In the genomic region with DNA sequence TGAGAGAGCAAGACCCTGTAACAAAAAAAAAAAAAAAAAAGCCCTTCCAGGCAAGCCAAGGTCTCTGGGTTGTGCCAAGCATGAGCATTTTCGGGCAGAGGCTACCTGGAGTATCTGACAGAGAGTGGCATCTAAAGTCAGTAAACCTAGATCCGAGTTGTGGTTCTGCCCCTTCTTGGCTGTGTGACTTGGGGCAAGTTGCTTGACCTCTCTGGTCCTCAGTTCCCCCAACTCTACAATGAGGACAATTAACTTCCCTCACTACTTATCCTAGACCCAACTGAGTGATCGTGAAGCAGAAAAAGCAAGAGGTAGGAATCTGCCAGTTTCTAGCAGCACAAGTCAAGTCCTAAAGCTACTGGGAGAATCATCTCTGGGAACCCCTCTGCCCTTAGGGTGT, we compare ENCODE assay signal across 27 cellular contexts. TPM values are rescaled to one million over a fixed set of nuclear protein-coding genes. Genes with fewer than 3 reads are reported as not detected.
A peak's percentile ranks its signal among the peaks of the same experiment; 100 is the strongest.
DNase-seq lines count a peak whose midpoint lies in the region; ATAC-seq, FAIRE-seq and TF ChIP-seq lines count a peak whose summit lies in the region.
"Had no signal": no experiment of that assay in that cellular context is flagged by ENCODE, and none has a peak within 500 bp of the region (broad histone marks: within the 10 kb centered on the region; RNA-seq: fewer than 3 reads in every experiment).

No MANE protein-coding gene starts in this region.

- H3K27ac ChIP-seq in HepG2 (ENCODE audit: extremely low read length, insufficient read depth, low read length) (no peak overlapping the region), right lobe of liver (no peak overlapping the region), IMR-90 (ENCODE audit: insufficient read depth, low read length) (no peak overlapping the region), H1 (ENCODE audit: low read depth, low read length) (no peak overlapping the region), sigmoid colon (no peak overlapping the region), testis (no peak overlapping the region)
- H3K27ac ChIP-seq: 22Rv1, BLaER1 had no signal

- no peak overlapping the region for H2BK120ac ChIP-seq in IMR-90 (ENCODE audit: low read depth, low read length)
- no peak overlapping the region for H2BK120ac ChIP-seq in H1 (replicated peaks; ENCODE audit: low read depth, low read length)

- WGBS in HepG2 (ENCODE audit: low lambda C conversion rate), result 95% methylated on average over 3 of the region's 3 CpGs
- 93% methylated on average over 2 of the region's 3 CpGs for WGBS in right lobe of liver (ENCODE audit: insufficient coverage, low coverage, low lambda C conversion rate, missing lambda C conversion rate)
- WGBS in IMR-90 (ENCODE audit: extremely low coverage in 2 of 2, insufficient read length in 1 of 2), 2 experiments, result 60% methylated on average over 1 of the region's 3 CpGs; no CpG with 5 or more reads in 1 of the 2 experiments
- WGBS in H1 (ENCODE audit: extremely low coverage in 1 of 2, insufficient coverage in 1 of 2, insufficient read length in 1 of 2, insufficient replicate concordance in 2 of 2, low coverage in 1 of 2, low lambda C conversion rate in 2 of 2, missing lambda C conversion rate in 1 of 2), 2 experiments, result 93% methylated on average over 3 of the region's 3 CpGs; no CpG with 5 or more reads in 1 of the 2 experiments
- 94 to 98% methylated on average over 3 of the region's 3 CpGs for WGBS in sigmoid colon, 2 donors
- WGBS in testis, 2 donors, result 93 to 97% methylated on average over 3 of the region's 3 CpGs

- H3K4ac ChIP-seq in IMR-90 (ENCODE audit: low read depth, low read length), result no peak overlapping the region
- no peak overlapping the region for H3K4ac ChIP-seq in H1 (replicated peaks; ENCODE audit: insufficient read length, low read depth, low read length)

- H2BK5ac ChIP-seq in IMR-90 (ENCODE audit: low read depth, low read length, poor library complexity, severe bottlenecking), result no peak overlapping the region
- no peak overlapping the region for H2BK5ac ChIP-seq in H1 (ENCODE audit: low read depth, low read length)

- POLR2A ChIA-PET in HepG2 (lab: Yijun Ruan, JAX), result no interaction called here
- POLR2A ChIA-PET in IMR-90 (lab: Charles Lee; ENCODE audit: unreplicated experiment), result interaction anchor here (0.5 kb wide), 1 partner anchor 105 kb away, joined by 4 read pairs; no protein-coding TSS in a partner anchor
- POLR2A ChIA-PET in H1 (lab: Charles Lee; ENCODE audit: partially characterized antibody), result interaction anchor here (0.6 to 0.7 kb wide), 2 partner anchors 210 to 275 kb away, joined by 3 to 4 read pairs; no protein-coding TSS in a partner anchor

- no peak for TF ChIP-seq CTCF in HepG2 (CRISPR knock-in tag; IDR thresholded peaks at IDR 0.05)
- no peak for TF ChIP-seq CTCF in right lobe of liver (IDR thresholded peaks at IDR 0.05)
- TF ChIP-seq CTCF in IMR-90 (conservative IDR thresholded peaks at IDR 0.05; ENCODE audit: low read depth, low read length), result no peak
- no peak for TF ChIP-seq CTCF in H1 (IDR thresholded peaks at IDR 0.05; ENCODE audit: control extremely low read depth in 1 of 3, insufficient read depth in 1 of 3, low read depth in 1 of 3, low read length in 3 of 3)
- TF ChIP-seq CTCF in sigmoid colon (IDR thresholded peaks at IDR 0.05), result no peak
- TF ChIP-seq CTCF in testis (IDR thresholded peaks at IDR 0.05), result no peak

- H3K79me1 ChIP-seq in IMR-90 (ENCODE audit: low read depth in 1 of 2, low read length in 2 of 2) (no peaks in the 10 kb centered on the region), H1 (ENCODE audit: low read depth, low read length) (no peaks in the 10 kb centered on the region)

- H4K5ac ChIP-seq in IMR-90 (ENCODE audit: low read depth, low read length), result no peak overlapping the region
- H4K5ac ChIP-seq in H1 (ENCODE audit: insufficient read length, low read depth, low read length), result no peak overlapping the region

- H3K14ac ChIP-seq in IMR-90 (replicated peaks; ENCODE audit: low read depth, low read length) (no peak overlapping the region), H1 (ENCODE audit: insufficient read length) (no peak overlapping the region)

- peak overlapping the region; percentile 61 for H2AK9ac ChIP-seq in IMR-90 (replicated peaks; ENCODE audit: low read depth, low read length, poor library complexity)

- CTCF ChIA-PET in HepG2 (lab: Yijun Ruan, JAX; ENCODE audit: low intra/inter-chr PET ratio, low total read pairs) (no interaction called here), IMR-90 (lab: Yijun Ruan, JAX) (no interaction called here), H1 (lab: Charles Lee; ENCODE audit: partially characterized antibody) (no interaction called here)

- H3K23ac ChIP-seq in IMR-90 (ENCODE audit: low read depth, low read length), result no peak overlapping the region
- H3K23ac ChIP-seq in H1 (ENCODE audit: insufficient read length), result no peak overlapping the region

- no peak overlapping the region for H2BK20ac ChIP-seq in IMR-90 (ENCODE audit: low read depth, low read length)
- H2BK20ac ChIP-seq in H1 (ENCODE audit: low read length), result 0 out of 2 replicates have a peak overlapping the region, but pooled peaks have one; percentile 34

- no peak overlapping the region for H2AK5ac ChIP-seq in IMR-90 (ENCODE audit: low read depth, low read length)
- no peak overlapping the region for H2AK5ac ChIP-seq in H1 (ENCODE audit: low read depth, low read length)

- no peak overlapping the region for H3K4me3 ChIP-seq in HepG2 (replicated peaks in 1 of 3; ENCODE audit: insufficient read depth in 1 of 3, low read depth in 2 of 3, low read length in 3 of 3)
- no peak overlapping the region for H3K4me3 ChIP-seq in right lobe of liver
- H3K4me3 ChIP-seq in IMR-90 (ENCODE audit: insufficient read depth, low read depth, low read length), result no peak overlapping the region
- H3K4me3 ChIP-seq in H1 (ENCODE audit: extremely low read depth in 1 of 4, insufficient read depth in 2 of 4, low read depth in 3 of 4, low read length in 4 of 4), result no peak overlapping the region
- H3K4me3 ChIP-seq in sigmoid colon, result no peak overlapping the region
- no peak overlapping the region for H3K4me3 ChIP-seq in testis
- H3K4me3 ChIP-seq: BLaER1, GM12878 had no signal

- in situ Hi-C loops in HepG2 (cut with HindIII; ENCODE audit: extremely low pct_ligation_motif_present, low pct_unique_long_range_greater_than_20kb) (no loop called here), IMR-90 (cut with MboI; ENCODE audit: low sequenced_read_pairs) (no loop called here)

- no peak for FAIRE-seq in HepG2 (lab: Jason Lieb, UNC)
- FAIRE-seq in H1 (lab: Jason Lieb, UNC), result no peak
- FAIRE-seq: GM12878, GM12892, GM18507 had no signal

- H4K8ac ChIP-seq in IMR-90 (ENCODE audit: low read depth in 2 of 2, low read length in 2 of 2) (no peak overlapping the region), H1 (ENCODE audit: extremely low read depth, insufficient read depth, low read length) (no peak overlapping the region)

- H3K27me3 ChIP-seq in HepG2 (ENCODE audit: control insufficient read depth in 1 of 2, insufficient read depth in 2 of 2, low read length in 2 of 2) (no peaks in the 10 kb centered on the region), right lobe of liver (no peaks in the 10 kb centered on the region), IMR-90 (ENCODE audit: control insufficient read depth, insufficient read depth, low read length) (peaks cover 2% of the 10 kb centered on the region; the same call in 1 of the 2 replicates), H1 (replicated peaks in 1 of 4; ENCODE audit: control insufficient read depth in 3 of 4, extremely low read depth in 1 of 4, insufficient read depth in 3 of 4, low read length in 3 of 4) (no peaks in the 10 kb centered on the region), sigmoid colon (no peaks in the 10 kb centered on the region), testis (no peaks in the 10 kb centered on the region)
- H3K27me3 ChIP-seq: BE2C, BLaER1 had no signal

- DNase-seq in HepG2 (ENCODE audit: low spot score) (no peak), right lobe of liver (no peak), IMR-90 (no peak), H1 (ENCODE audit: low read depth in 1 of 2, low spot score in 2 of 2) (no peak), sigmoid colon (peak; percentile 4), cerebellum (ENCODE audit: low spot score) (no peak), testis (no peak)
- DNase-seq: ACHN; BE2C; C1 segment of cervical spinal cord; CD4-positive, alpha-beta memory T cell; CD4-positive, CD25-positive, alpha-beta regulatory T cell; CD8-positive, alpha-beta memory T cell; COR-L47; DMS 273 treated with DMSO at 0.1 percent for 48 hours; DMS153; DMS53; DMS79; DND-41; EL; GDM1 had no signal

- no peaks in the 10 kb centered on the region for H3K9me1 ChIP-seq in IMR-90 (ENCODE audit: insufficient read depth, low read length)

- H3K4me1 ChIP-seq in HepG2 (ENCODE audit: insufficient read depth, low read length), result no peaks in the 10 kb centered on the region
- no peaks in the 10 kb centered on the region for H3K4me1 ChIP-seq in right lobe of liver
- no peaks in the 10 kb centered on the region for H3K4me1 ChIP-seq in IMR-90 (ENCODE audit: control insufficient read depth, insufficient read depth, low read length)
- H3K4me1 ChIP-seq in H1 (replicated peaks in 1 of 4; ENCODE audit: control insufficient read depth in 3 of 4, insufficient read depth in 4 of 4, low read length in 3 of 4), result peaks cover 0 to 11% (median 5%) of the 10 kb centered on the region in 4 experiments; a peak in 4 of 7 replicates
- H3K4me1 ChIP-seq in sigmoid colon, result no peaks in the 10 kb centered on the region
- H3K4me1 ChIP-seq in testis, result no peaks in the 10 kb centered on the region

- H3K9ac ChIP-seq in HepG2 (ENCODE audit: insufficient read depth, low read depth, low read length) (no peak overlapping the region), IMR-90 (ENCODE audit: low read depth, low read length) (no peak overlapping the region), H1 (replicated peaks in 1 of 4; ENCODE audit: extremely low read depth in 1 of 4, low read depth in 3 of 4, low read length in 3 of 4) (no peak overlapping the region)
- H3K9ac ChIP-seq: BLaER1 had no signal

- no peak overlapping the region for H3K4me2 ChIP-seq in HepG2 (ENCODE audit: low read depth, low read length)
- no peak overlapping the region for H3K4me2 ChIP-seq in IMR-90 (ENCODE audit: low read depth, low read length)
- H3K4me2 ChIP-seq in H1 (ENCODE audit: insufficient read depth in 1 of 2, low read depth in 2 of 2, low read length in 2 of 2), result no peak overlapping the region
- H3K4me2 ChIP-seq: BLaER1 had no signal

- H2AFZ ChIP-seq in HepG2 (ENCODE audit: low read length), result no peak overlapping the region
- no peak overlapping the region for H2AFZ ChIP-seq in IMR-90 (replicated peaks; ENCODE audit: low read length, poor library complexity)
- no peak overlapping the region for H2AFZ ChIP-seq in H1 (ENCODE audit: low read length)

- BruUV-seq in HepG2 (replicated peaks; lab: Mats Ljungman, UMichigan) (no TSS peak), IMR-90 (replicated peaks; lab: Mats Ljungman, UMichigan) (no TSS peak)

- H4K20me1 ChIP-seq in HepG2 (ENCODE audit: insufficient read depth, low read length), result no peaks in the 10 kb centered on the region
- no peaks in the 10 kb centered on the region for H4K20me1 ChIP-seq in IMR-90 (ENCODE audit: insufficient read depth, low read length)
- no peaks in the 10 kb centered on the region for H4K20me1 ChIP-seq in H1 (replicated peaks in 1 of 2; ENCODE audit: control insufficient read depth in 1 of 2, insufficient read depth in 2 of 2, low read length in 2 of 2)
- H4K20me1 ChIP-seq: BLaER1 had no signal

- H4K91ac ChIP-seq in IMR-90 (ENCODE audit: insufficient read depth, low read depth, low read length) (no peak overlapping the region), H1 (replicated peaks; ENCODE audit: insufficient read length, low read length) (no peak overlapping the region)

- H3K79me2 ChIP-seq in HepG2 (ENCODE audit: insufficient read depth, low read length) (no peaks in the 10 kb centered on the region), H1 (ENCODE audit: control insufficient read depth in 1 of 2, insufficient read depth in 2 of 2, low read length in 2 of 2) (no peaks in the 10 kb centered on the region)

- H3K56ac ChIP-seq in IMR-90 (ENCODE audit: extremely low read depth, insufficient read depth, low read length), result no peak overlapping the region
- no peak overlapping the region for H3K56ac ChIP-seq in H1 (replicated peaks; ENCODE audit: insufficient read length, low read depth, low read length)

- H2BK15ac ChIP-seq in IMR-90 (ENCODE audit: low read depth, low read length) (no peak overlapping the region), H1 (ENCODE audit: low read length) (no peak overlapping the region)

- TF ChIP-seq POLR2A in HepG2 (IDR thresholded peaks at IDR 0.05; ENCODE audit: insufficient read depth in 1 of 2, low read depth in 2 of 2, low read length in 2 of 2), result no peak
- no peak for TF ChIP-seq POLR2A in right lobe of liver (IDR thresholded peaks at IDR 0.05)
- TF ChIP-seq POLR2A in IMR-90 (IDR thresholded peaks at IDR 0.05; ENCODE audit: low read depth, low read length), result no peak
- no peak for TF ChIP-seq POLR2A in H1 (IDR thresholded peaks at IDR 0.05; ENCODE audit: control extremely low read depth in 1 of 2, low read depth in 2 of 2, low read length in 2 of 2)
- no peak for TF ChIP-seq POLR2A in sigmoid colon (IDR thresholded peaks at IDR 0.05)
- TF ChIP-seq POLR2A in testis (IDR thresholded peaks at IDR 0.05), result no peak

- no peaks in the 10 kb centered on the region for H3K9me3 ChIP-seq in HepG2 (ENCODE audit: low read length)
- no peaks in the 10 kb centered on the region for H3K9me3 ChIP-seq in right lobe of liver
- no peaks in the 10 kb centered on the region for H3K9me3 ChIP-seq in IMR-90 (ENCODE audit: control insufficient read depth, insufficient read depth, low read length)
- H3K9me3 ChIP-seq in H1 (ENCODE audit: insufficient read depth in 2 of 2, low read depth in 1 of 2, low read length in 1 of 2), result no peaks in the 10 kb centered on the region
- no peaks in the 10 kb centered on the region for H3K9me3 ChIP-seq in sigmoid colon
- H3K9me3 ChIP-seq in testis, result no peaks in the 10 kb centered on the region
- H3K9me3 ChIP-seq: BE2C, BLaER1 had no signal

- no peak for TF ChIP-seq RAD21 in HepG2 (CRISPR knock-in tag; IDR thresholded peaks at IDR 0.05)
- TF ChIP-seq RAD21 in IMR-90 (IDR thresholded peaks at IDR 0.05; ENCODE audit: low read length), result no peak
- no peak for TF ChIP-seq RAD21 in H1 (IDR thresholded peaks at IDR 0.05 in 1 of 2, conservative IDR thresholded peaks at IDR 0.05 in 1 of 2; ENCODE audit: low read depth in 2 of 2, low read length in 2 of 2)

- dilution Hi-C loops in IMR-90 (cut with HindIII; ENCODE audit: low sequenced_read_pairs, unreplicated experiment), result no loop called here

- TF ChIP-seq EP300 in HepG2 (IDR thresholded peaks at IDR 0.05; ENCODE audit: low read depth in 2 of 2, low read length in 2 of 2) (no peak), HepG2 (CRISPR knock-in tag; IDR thresholded peaks at IDR 0.05; ENCODE audit: borderline replicate concordance) (no peak), H1 (IDR thresholded peaks at IDR 0.05; ENCODE audit: borderline replicate concordance in 1 of 2, low read depth in 2 of 2, low read length in 2 of 2) (no peak), sigmoid colon (IDR thresholded peaks at IDR 0.05) (no peak)

- H3K36me3 ChIP-seq in HepG2 (replicated peaks in 1 of 2; ENCODE audit: control insufficient read depth in 1 of 2, insufficient read depth in 2 of 2, low read length in 2 of 2) (peaks cover 26 to 68% of the 10 kb centered on the region in 2 experiments), right lobe of liver (peaks cover 0 to 63% (median 20%) of the 10 kb centered on the region in 4 donors), IMR-90 (ENCODE audit: control insufficient read depth, insufficient read depth, low read length) (no peaks in the 10 kb centered on the region), H1 (ENCODE audit: control insufficient read depth in 2 of 4, insufficient read depth in 4 of 4, low read length in 3 of 4) (no peaks in the 10 kb centered on the region), sigmoid colon (peaks cover 0 to 20% (median 0%) of the 10 kb centered on the region in 4 donors), testis (ENCODE audit: low read depth, missing control alignments) (no peaks in the 10 kb centered on the region)
- H3K36me3 ChIP-seq: BE2C had no signal

- H3K23me2 ChIP-seq in H1 (ENCODE audit: low read depth, low read length), result no peaks in the 10 kb centered on the region

- H3K18ac ChIP-seq in IMR-90 (ENCODE audit: low read depth, low read length), result no peak overlapping the region
- H3K18ac ChIP-seq in H1 (ENCODE audit: extremely low read depth, low read length), result no peak overlapping the region

- no peak for ATAC-seq in HepG2
- no peak for ATAC-seq in right lobe of liver
- ATAC-seq in IMR-90 (ENCODE audit: low read depth), result no peak
- ATAC-seq in GM21423 (IDR thresholded peaks at IDR 0.05; ENCODE audit: unreplicated experiment), result no peak
- ATAC-seq: GM12878 had no signal

- intact Hi-C loops in HepG2 (cut with micrococcal nuclease; ENCODE audit: unreplicated experiment), result no loop called here
- intact Hi-C loops in right lobe of liver (cut with DNase I), result no loop called here
- intact Hi-C loops in IMR-90 (cut with micrococcal nuclease), result no loop called here
- intact Hi-C loops in sigmoid colon (cut with DNase I), result no loop called here
- intact Hi-C loops in testis (cut with DNase I; ENCODE audit: low total_unique reads), result no loop called here

- H2BK12ac ChIP-seq in H1 (ENCODE audit: low read depth, low read length), result no peak overlapping the region

RNA-seq across cellular contexts. Expression of gene TMEM186, which starts 34.4 kb away (rescaled TPM):
- total RNA-seq in HepG2 (2016; rRNA removed; fragmentation: Illumina TruSeq; extraction: Trizol) (19.2 and 19.3 TPM in 2 replicates), right lobe of liver (1 to 10 TPM; 5.0 to 9.4 (median 6.9) TPM), IMR-90 (2012; rRNA removed) (5.7 and 5.8 TPM in 2 replicates), sigmoid colon (10 to 100 TPM in 2 of 4 donors, 1 to 10 TPM in 2; 1.9 to 13.3 (median 8.7) TPM), cerebellum (5.5 TPM), testis (10 to 100 TPM; 11.6 to 14.3 TPM)
- total RNA-seq in HepG2 (2016; cell fraction: cytosol; rRNA removed; fragmentation: Illumina TruSeq; extraction: Trizol; ENCODE audit: low read depth), result 4.9 and 5.3 TPM in 2 replicates
- total RNA-seq in HepG2 (2016; cell fraction: insoluble cytoplasmic fraction; rRNA removed; fragmentation: Illumina TruSeq; extraction: Trizol), result 18.1 and 21.2 TPM in 2 replicates
- 9.4 TPM in 2 replicates for total RNA-seq in HepG2 (2016; cell fraction: membrane; rRNA removed; fragmentation: Illumina TruSeq; extraction: Trizol)
- total RNA-seq in HepG2 (2016; cell fraction: nucleus; rRNA removed; fragmentation: Illumina TruSeq; extraction: Trizol), result 10.8 and 14.1 TPM in 2 replicates
- polyA plus RNA-seq in HepG2 (2011; rRNA removed) (16.2 and 16.6 TPM in 2 replicates), IMR-90 (2012; rRNA removed) (6.0 and 6.8 TPM in 2 replicates), H1 (2011; rRNA removed) (10.5 and 13.1 TPM in 2 replicates), sigmoid colon (10 to 100 TPM in 1 of 3 donors, 1 to 10 TPM in 2; 9.0 to 13.9 (median 9.9) TPM), testis (ENCODE audit: insufficient read depth, low read depth, low replicate concordance) (15.5 TPM)
- polyA plus RNA-seq in HepG2 (2011; cell fraction: cytosol; rRNA removed), result 17.9 and 19.7 TPM in 2 replicates
- 7.4 and 11.7 TPM in 2 replicates for polyA plus RNA-seq in HepG2 (2011; cell fraction: nucleus; rRNA removed)
- 19.9 and 20.0 TPM in 2 replicates for polyA plus RNA-seq in HepG2 (2012)
- polyA plus RNA-seq in HepG2 (2016; cell fraction: cytosol; fragmentation: Illumina TruSeq; extraction: Trizol; ENCODE audit: low read depth), result 4.0 and 4.6 TPM in 2 replicates
- polyA plus RNA-seq in HepG2 (2016; cell fraction: insoluble cytoplasmic fraction; fragmentation: Illumina TruSeq; extraction: Trizol; ENCODE audit: low read depth), result 23.9 and 26.4 TPM in 2 replicates
- 8.6 and 8.7 TPM in 2 replicates for polyA plus RNA-seq in HepG2 (2016; cell fraction: membrane; fragmentation: Illumina TruSeq; extraction: Trizol; ENCODE audit: low read depth)
- polyA plus RNA-seq in HepG2 (2016; cell fraction: nucleus; fragmentation: Illumina TruSeq; extraction: Trizol; ENCODE audit: insufficient read depth, low read depth), result 25.3 and 26.3 TPM in 2 replicates
- 14.0 and 14.7 TPM in 2 replicates for polyA minus RNA-seq in HepG2 (2011; rRNA and poly(A)+ RNA removed; ENCODE audit: low replicate concordance)
- polyA minus RNA-seq in HepG2 (2011; cell fraction: cytosol; rRNA and poly(A)+ RNA removed), result 4.7 and 5.1 TPM in 2 replicates
- 5.2 and 6.5 TPM in 2 replicates for polyA minus RNA-seq in HepG2 (2011; cell fraction: nucleus; rRNA and poly(A)+ RNA removed)
- 7.1 and 10.8 TPM in 2 replicates for polyA plus RNA-seq in IMR-90 (2012; cell fraction: cytosol; rRNA removed)
- 4.1 and 5.4 TPM in 2 replicates for polyA plus RNA-seq in IMR-90 (2012; cell fraction: nucleus; rRNA removed; ENCODE audit: low replicate concordance)
- 13.1 and 14.3 TPM in 2 replicates for total RNA-seq in H1 (2021; fragmentation: NEBNext Ultra II Directional; extraction: Animal tissue kit (Norgen Biotek cat#: 25700))
- 14.6 TPM for polyA plus RNA-seq in H1 (2011; cell fraction: cytosol; rRNA removed)
- 9.6 TPM for polyA plus RNA-seq in H1 (2011; cell fraction: nucleus; rRNA removed)
- 17.3 to 18.4 TPM (median 17.8 TPM) in 4 replicates for polyA plus RNA-seq in H1 (2012, experiment 1 of 2)
- polyA plus RNA-seq in H1 (2012, experiment 2 of 2), result 6.8 TPM
- 9.0 TPM for polyA plus RNA-seq in H1 (2013, experiment 1 of 2)
- polyA plus RNA-seq in H1 (2013, experiment 2 of 2), result 9.3 TPM
- 14.3 and 15.0 TPM in 2 replicates for polyA minus RNA-seq in H1 (2011; rRNA and poly(A)+ RNA removed)
- 6.2 TPM for polyA minus RNA-seq in H1 (2011; cell fraction: cytosol; rRNA and poly(A)+ RNA removed)
- 7.2 TPM for polyA minus RNA-seq in H1 (2011; cell fraction: nucleus; rRNA and poly(A)+ RNA removed)

RNA-seq across cellular contexts. Expression of gene PMM2, which starts 34.6 kb away (rescaled TPM):
- total RNA-seq in HepG2 (2016; rRNA removed; fragmentation: Illumina TruSeq; extraction: Trizol), result 93.7 and 100 TPM in 2 replicates
- 13.5 and 14.5 TPM in 2 replicates for total RNA-seq in HepG2 (2016; cell fraction: cytosol; rRNA removed; fragmentation: Illumina TruSeq; extraction: Trizol; ENCODE audit: low read depth)
- 86.4 and 94.6 TPM in 2 replicates for total RNA-seq in HepG2 (2016; cell fraction: insoluble cytoplasmic fraction; rRNA removed; fragmentation: Illumina TruSeq; extraction: Trizol)
- total RNA-seq in HepG2 (2016; cell fraction: membrane; rRNA removed; fragmentation: Illumina TruSeq; extraction: Trizol), result 34.1 and 38.1 TPM in 2 replicates
- total RNA-seq in HepG2 (2016; cell fraction: nucleus; rRNA removed; fragmentation: Illumina TruSeq; extraction: Trizol), result 95.2 and 107 TPM in 2 replicates
- polyA plus RNA-seq in HepG2 (2011; rRNA removed), result 50.5 and 52.2 TPM in 2 replicates
- polyA plus RNA-seq in HepG2 (2011; cell fraction: cytosol; rRNA removed), result 38.6 and 40.1 TPM in 2 replicates
- polyA plus RNA-seq in HepG2 (2011; cell fraction: nucleus; rRNA removed), result 58.3 and 59.2 TPM in 2 replicates
- 46.5 and 55.2 TPM in 2 replicates for polyA plus RNA-seq in HepG2 (2012)
- polyA plus RNA-seq in HepG2 (2016; cell fraction: cytosol; fragmentation: Illumina TruSeq; extraction: Trizol; ENCODE audit: low read depth), result 9.4 and 10.2 TPM in 2 replicates
- polyA plus RNA-seq in HepG2 (2016; cell fraction: insoluble cytoplasmic fraction; fragmentation: Illumina TruSeq; extraction: Trizol; ENCODE audit: low read depth), result 85.4 and 97.6 TPM in 2 replicates
- polyA plus RNA-seq in HepG2 (2016; cell fraction: membrane; fragmentation: Illumina TruSeq; extraction: Trizol; ENCODE audit: low read depth), result 26.6 and 29.3 TPM in 2 replicates
- 91.3 and 91.5 TPM in 2 replicates for polyA plus RNA-seq in HepG2 (2016; cell fraction: nucleus; fragmentation: Illumina TruSeq; extraction: Trizol; ENCODE audit: insufficient read depth, low read depth)
- polyA minus RNA-seq in HepG2 (2011; rRNA and poly(A)+ RNA removed; ENCODE audit: low replicate concordance), result 21.7 and 40.5 TPM in 2 replicates
- polyA minus RNA-seq in HepG2 (2011; cell fraction: cytosol; rRNA and poly(A)+ RNA removed), result 18.1 and 22.2 TPM in 2 replicates
- 126 and 133 TPM in 2 replicates for polyA minus RNA-seq in HepG2 (2011; cell fraction: nucleus; rRNA and poly(A)+ RNA removed)
- total RNA-seq in right lobe of liver, result 10 to 100 TPM; 18.6 to 47.8 (median 39.0) TPM
- total RNA-seq in IMR-90 (2012; rRNA removed), result 25.8 and 36.1 TPM in 2 replicates
- 38.8 and 38.9 TPM in 2 replicates for polyA plus RNA-seq in IMR-90 (2012; rRNA removed)
- 18.0 and 30.7 TPM in 2 replicates for polyA plus RNA-seq in IMR-90 (2012; cell fraction: cytosol; rRNA removed)
- polyA plus RNA-seq in IMR-90 (2012; cell fraction: nucleus; rRNA removed; ENCODE audit: low replicate concordance), result 34.1 and 50.2 TPM in 2 replicates
- total RNA-seq in H1 (2021; fragmentation: NEBNext Ultra II Directional; extraction: Animal tissue kit (Norgen Biotek cat#: 25700)), result 47.0 and 49.4 TPM in 2 replicates
- polyA plus RNA-seq in H1 (2011; rRNA removed), result 26.2 and 40.0 TPM in 2 replicates
- polyA plus RNA-seq in H1 (2011; cell fraction: cytosol; rRNA removed), result 30.8 TPM
- 27.0 TPM for polyA plus RNA-seq in H1 (2011; cell fraction: nucleus; rRNA removed)
- polyA plus RNA-seq in H1 (2012, experiment 1 of 2), result 37.0 to 41.9 TPM (median 40.4 TPM) in 4 replicates
- 33.6 TPM for polyA plus RNA-seq in H1 (2012, experiment 2 of 2)
- 47.0 TPM for polyA plus RNA-seq in H1 (2013, experiment 1 of 2)
- 45.2 TPM for polyA plus RNA-seq in H1 (2013, experiment 2 of 2)
- polyA minus RNA-seq in H1 (2011; rRNA and poly(A)+ RNA removed), result 15.1 TPM in 2 replicates
- 23.6 TPM for polyA minus RNA-seq in H1 (2011; cell fraction: cytosol; rRNA and poly(A)+ RNA removed)
- polyA minus RNA-seq in H1 (2011; cell fraction: nucleus; rRNA and poly(A)+ RNA removed), result 22.8 TPM
- 10 to 100 TPM; 13.6 to 22.1 (median 18.4) TPM for total RNA-seq in sigmoid colon
- polyA plus RNA-seq in sigmoid colon, result 10 to 100 TPM; 29.8 to 52.4 (median 33.6) TPM
- total RNA-seq in cerebellum, result 14.3 TPM
- 10 to 100 TPM; 25.8 to 36.6 TPM for total RNA-seq in testis
- polyA plus RNA-seq in testis (ENCODE audit: insufficient read depth, low read depth, low replicate concordance), result 15.4 TPM

Comparison
In these comparisons a context has a peak if more than half of its experiments do, and no peak if none do; other contexts are left out.
1. Of the 41 proteins assayed by ChIP-seq in both HepG2 and H1: peak only in HepG2: none; only in H1: KDM1A; in both: none; in neither: 40.